In the genomic region with DNA sequence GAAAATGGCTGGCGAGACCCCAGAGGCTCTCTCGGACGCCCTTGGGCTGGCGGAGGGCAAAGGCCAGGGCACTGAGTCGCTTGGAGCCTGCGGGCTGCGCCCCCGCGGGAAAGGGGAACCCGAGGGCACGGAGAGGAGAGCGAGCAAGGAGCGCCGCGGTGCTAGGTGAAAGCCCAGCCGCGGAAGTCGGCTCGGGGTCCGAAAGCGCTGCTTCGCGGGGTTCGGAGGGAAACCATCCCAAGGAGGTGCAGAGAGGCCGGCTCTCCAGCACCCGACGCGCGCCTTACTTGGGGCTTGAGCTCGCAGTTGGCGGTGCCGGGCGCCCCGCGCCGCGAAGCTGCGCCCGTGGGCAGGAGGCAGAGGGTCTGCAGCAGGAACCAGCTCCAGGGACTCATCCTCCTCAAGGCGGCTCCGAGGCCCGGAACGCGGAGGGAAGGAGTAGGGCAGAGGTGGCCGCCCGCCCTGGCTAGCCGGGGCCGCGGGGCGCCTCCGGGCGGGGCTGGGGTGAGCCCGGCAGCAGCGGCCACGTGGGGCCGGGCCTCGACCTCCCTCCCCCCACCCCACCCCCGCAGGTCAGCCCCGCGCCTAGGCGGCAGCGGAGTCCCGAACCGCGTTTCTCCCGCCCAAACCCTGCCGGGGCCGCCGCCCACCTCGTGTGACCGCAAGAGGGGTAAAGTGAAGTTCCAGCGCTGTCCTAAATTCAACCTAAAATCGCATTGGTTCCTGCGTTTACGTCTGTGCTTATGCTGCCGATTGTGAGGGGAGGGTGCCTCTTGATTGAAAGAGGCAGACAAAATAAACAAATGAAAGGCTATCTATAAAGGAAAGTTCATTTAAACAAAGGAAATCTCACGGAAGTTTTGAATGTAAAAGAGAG, we compare ENCODE assay signal across 9 cellular contexts. TPM values are rescaled to one million over a fixed set of nuclear protein-coding genes. Genes with fewer than 3 reads are reported as not detected.
DNase-seq lines count a peak whose midpoint lies in the region; ATAC-seq and TF ChIP-seq lines count a peak whose summit lies in the region.
"Had no signal": no experiment of that assay in that cellular context is flagged by ENCODE, and none has a peak within 500 bp of the region (broad histone marks: within the 10 kb centered on the region; RNA-seq: fewer than 3 reads in every experiment).

A gene with protein sequence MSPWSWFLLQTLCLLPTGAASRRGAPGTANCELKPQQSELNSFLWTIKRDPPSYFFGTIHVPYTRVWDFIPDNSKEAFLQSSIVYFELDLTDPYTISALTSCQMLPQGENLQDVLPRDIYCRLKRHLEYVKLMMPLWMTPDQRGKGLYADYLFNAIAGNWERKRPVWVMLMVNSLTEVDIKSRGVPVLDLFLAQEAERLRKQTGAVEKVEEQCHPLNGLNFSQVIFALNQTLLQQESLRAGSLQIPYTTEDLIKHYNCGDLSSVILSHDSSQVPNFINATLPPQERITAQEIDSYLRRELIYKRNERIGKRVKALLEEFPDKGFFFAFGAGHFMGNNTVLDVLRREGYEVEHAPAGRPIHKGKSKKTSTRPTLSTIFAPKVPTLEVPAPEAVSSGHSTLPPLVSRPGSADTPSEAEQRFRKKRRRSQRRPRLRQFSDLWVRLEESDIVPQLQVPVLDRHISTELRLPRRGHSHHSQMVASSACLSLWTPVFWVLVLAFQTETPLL (minus strand): TSS at position 440 of the 877 bp plus-strand sequence. CDS start 45 bp downstream, at position 395.

- H3K9me3 ChIP-seq in right lobe of liver, result no peaks in the 10 kb centered on the region

- no peaks in the 10 kb centered on the region for H3K36me3 ChIP-seq in right lobe of liver

- H3K4me3 Mint-ChIP-seq in T-helper 1 cell treated with Interleukin-12 subunit alpha and Interleukin-12 subunit beta and Interleukin-4 antibody, amounts not matched to agents 30 μg/mL and 1 μg/mL, for 36 hours, result peak within 1 kb of the TSS; percentile 90
- H3K4me3 Mint-ChIP-seq in stimulated activated effector memory CD8-positive, alpha-beta T cell treated with anti-CD3 and anti-CD28 coated beads, Interleukin-12 subunit alpha, Interleukin-12 subunit beta, amount 100 ng/mL, for 72 hours, result peak within 1 kb of the TSS; percentile 87

- ATAC-seq in right lobe of liver (peak; percentile 39 to 51 (median 44)), GM21367 (IDR thresholded peaks at IDR 0.05; ENCODE audit: unreplicated experiment) (no peak)
- ATAC-seq in stimulated activated effector memory CD8-positive, alpha-beta T cell treated with anti-CD3 and anti-CD28 coated beads, Interleukin-12 subunit alpha, Interleukin-12 subunit beta, amount 100 ng/mL, for 72 hours, result peak; percentile 59

- peaks cover 0 to 3% of the 10 kb centered on the region in 2 donors for H3K27me3 ChIP-seq in right lobe of liver

- peaks cover 56% of the 10 kb centered on the region for H3K4me1 Mint-ChIP-seq in T-helper 1 cell treated with Interleukin-12 subunit alpha and Interleukin-12 subunit beta and Interleukin-4 antibody, amounts not matched to agents 30 μg/mL and 1 μg/mL, for 36 hours (ENCODE audit: low read depth)
- H3K4me1 Mint-ChIP-seq in stimulated activated effector memory CD8-positive, alpha-beta T cell treated with anti-CD3 and anti-CD28 coated beads, Interleukin-12 subunit alpha, Interleukin-12 subunit beta, amount 100 ng/mL, for 72 hours, result peaks cover 40% of the 10 kb centered on the region

- H3K27ac ChIP-seq in right lobe of liver, result peak within 1 kb of the TSS in 1 of 3 donors; percentile 28
- H3K27ac ChIP-seq: C4-2B had no signal

- H3K4me1 ChIP-seq in right lobe of liver, result peaks cover 0 to 16% (median 4%) of the 10 kb centered on the region in 4 donors

- H3K4me3 ChIP-seq in cardiac fibroblast (replicated peaks in 1 of 2; ENCODE audit: low read depth in 2 of 2, low read length in 2 of 2), result peak within 1 kb of the TSS; percentile 51 to 56
- H3K4me3 ChIP-seq in right lobe of liver, result peak within 1 kb of the TSS; percentile 41 to 55 (median 51)

- WGBS in right lobe of liver (ENCODE audit: insufficient coverage, low coverage, low lambda C conversion rate, missing lambda C conversion rate), result 1% methylated on average over 11 of the region's 77 CpGs

- peak within 1 kb of the TSS; percentile 90 for H3K27ac Mint-ChIP-seq in T-helper 1 cell treated with Interleukin-12 subunit alpha and Interleukin-12 subunit beta and Interleukin-4 antibody, amounts not matched to agents 30 μg/mL and 1 μg/mL, for 36 hours
- H3K27ac Mint-ChIP-seq in stimulated activated effector memory CD8-positive, alpha-beta T cell treated with anti-CD3 and anti-CD28 coated beads, Interleukin-12 subunit alpha, Interleukin-12 subunit beta, amount 100 ng/mL, for 72 hours, result peak within 1 kb of the TSS; percentile 91

- TF ChIP-seq POLR2A in right lobe of liver (IDR thresholded peaks at IDR 0.05), result no peak

- TF ChIP-seq CTCF in cardiac fibroblast (IDR thresholded peaks at IDR 0.05; ENCODE audit: low read depth, low read length), result no peak
- no peak for TF ChIP-seq CTCF in right lobe of liver (IDR thresholded peaks at IDR 0.05)

- no peaks in the 10 kb centered on the region for H3K27me3 Mint-ChIP-seq in T-helper 1 cell treated with Interleukin-12 subunit alpha and Interleukin-12 subunit beta and Interleukin-4 antibody, amounts not matched to agents 30 μg/mL and 1 μg/mL, for 36 hours (ENCODE audit: low read depth)

- peaks cover 4% of the 10 kb centered on the region for H3K36me3 Mint-ChIP-seq in T-helper 1 cell treated with Interleukin-12 subunit alpha and Interleukin-12 subunit beta and Interleukin-4 antibody, amounts not matched to agents 30 μg/mL and 1 μg/mL, for 36 hours (ENCODE audit: low read depth)
- H3K36me3 Mint-ChIP-seq in stimulated activated effector memory CD8-positive, alpha-beta T cell treated with anti-CD3 and anti-CD28 coated beads, Interleukin-12 subunit alpha, Interleukin-12 subunit beta, amount 100 ng/mL, for 72 hours, result no peaks in the 10 kb centered on the region

- peak; percentile 22 for DNase-seq in NCI-H748 (lab: John Stamatoyannopoulos, UW; ENCODE audit: unreplicated experiment)
- DNase-seq in NCI-H748 treated with DMSO at 0.1 percent for 48 hours (lab: John Stamatoyannopoulos, UW), result no peak
- DNase-seq in cardiac fibroblast (ENCODE audit: low read depth in 2 of 2), result no peak
- peak in 1 of 3 donors; percentile 53 for DNase-seq in right lobe of liver
- DNase-seq in stimulated activated effector memory CD8-positive, alpha-beta T cell treated with anti-CD3 and anti-CD28 coated beads, Interleukin-12 subunit alpha, Interleukin-12 subunit beta, amount 100 ng/mL, for 72 hours (ENCODE audit: low spot score in 2 of 2), result peak; percentile 39 to 77
- DNase-seq in HuH-7.5 (ENCODE audit: low spot score), result no peak

- intact Hi-C loops in right lobe of liver (cut with DNase I), result loop anchor here in 1 of 2 donors (10.0 kb wide), 1 partner anchor 386 kb away; no protein-coding TSS in a partner anchor

- H3K9me3 Mint-ChIP-seq in T-helper 1 cell treated with Interleukin-12 subunit alpha and Interleukin-12 subunit beta and Interleukin-4 antibody, amounts not matched to agents 30 μg/mL and 1 μg/mL, for 36 hours, result no peaks in the 10 kb centered on the region
- no peaks in the 10 kb centered on the region for H3K9me3 Mint-ChIP-seq in stimulated activated effector memory CD8-positive, alpha-beta T cell treated with anti-CD3 and anti-CD28 coated beads, Interleukin-12 subunit alpha, Interleukin-12 subunit beta, amount 100 ng/mL, for 72 hours

RNA-seq across cellular contexts. Expression of the gene that starts here (rescaled TPM):
- total RNA-seq in right lobe of liver, result 1 to 10 TPM in 1 of 6 experiments, under 1 TPM in 4, not detected in 1; 0.20 to 2.4 (median 0.43) TPM

Comparison
In these comparisons a context has a peak if more than half of its experiments do, and no peak if none do; other contexts are left out.
1. DNase-seq: peak in NCI-H748 (single experiment) and stimulated activated effector memory CD8-positive, alpha-beta T cell treated with anti-CD3 and anti-CD28 coated beads, Interleukin-12 subunit alpha, Interleukin-12 subunit beta, amount 100 ng/mL, for 72 hours (2 of 2); none in NCI-H748 treated with DMSO at 0.1 percent for 48 hours (single experiment), cardiac fibroblast (0 of 2) and HuH-7.5 (single experiment).